In the genomic region with DNA sequence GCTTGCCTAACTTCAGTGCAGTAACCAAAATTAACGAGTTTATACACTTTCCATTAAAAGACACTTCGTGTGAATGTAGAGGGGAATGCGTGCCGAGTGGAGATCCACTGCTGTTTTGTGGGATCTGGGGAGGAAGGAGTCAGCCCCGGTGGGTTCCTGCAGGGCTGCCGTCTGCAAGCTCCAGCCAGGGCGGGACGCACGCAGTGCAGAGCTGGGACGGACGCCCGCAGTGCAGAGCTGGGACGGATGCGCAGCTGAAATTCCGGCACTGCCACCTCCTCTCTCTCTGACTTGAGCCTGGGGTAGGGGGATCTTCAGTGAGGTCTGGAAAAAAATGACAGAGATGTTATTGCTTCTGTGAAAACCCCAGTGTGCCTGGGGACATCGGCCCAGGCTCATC, we compare ENCODE assay signal across 17 cellular contexts. TPM values are rescaled to one million over a fixed set of nuclear protein-coding genes. Genes with fewer than 3 reads are reported as not detected.
DNase-seq lines count a peak whose midpoint lies in the region; ATAC-seq and TF ChIP-seq lines count a peak whose summit lies in the region.
"Had no signal": no experiment of that assay in that cellular context is flagged by ENCODE, and none has a peak within 500 bp of the region (broad histone marks: within the 10 kb centered on the region; RNA-seq: fewer than 3 reads in every experiment).

No MANE protein-coding gene starts in this region.

- H3K4me1 ChIP-seq in KMS-11 (ENCODE audit: low read depth, poor library complexity, severe bottlenecking) (peaks cover 30% of the 10 kb centered on the region), RWPE2 (ENCODE audit: insufficient read depth, poor library complexity, severe bottlenecking) (no peaks in the 10 kb centered on the region), colonic mucosa (no peaks in the 10 kb centered on the region)

- no peaks in the 10 kb centered on the region for H4K20me1 ChIP-seq in KMS-11 (ENCODE audit: insufficient read depth)

- H2AFZ ChIP-seq in KMS-11 (ENCODE audit: low read depth) = no peak overlapping the region

- no peaks in the 10 kb centered on the region for H3K79me2 ChIP-seq in KMS-11 (ENCODE audit: insufficient read depth, low read depth)

- H3K36me3 Mint-ChIP-seq in osteocyte (ENCODE audit: unreplicated experiment) = no peaks in the 10 kb centered on the region

- peaks cover 9% of the 10 kb centered on the region for H3K4me1 Mint-ChIP-seq in osteocyte (ENCODE audit: unreplicated experiment)

- peak overlapping the region; percentile 10; the same call in 1 of the 2 replicates for H3K4me2 ChIP-seq in KMS-11

- DNase-seq in activated effector memory CD4-positive, alpha-beta T cell treated with anti-CD3 and anti-CD28 coated beads, Interleukin-2, amount 50 U/mL, for 16 hours = peak; percentile 57
- no peak for DNase-seq in activated effector memory CD4-positive, alpha-beta T cell treated with Interleukin-2 at 50 U/mL for 16 hours
- DNase-seq in RWPE2 (ENCODE audit: low spot score) = no peak
- no peak for DNase-seq in colonic mucosa
- DNase-seq in osteocyte (ENCODE audit: extremely low spot score, unreplicated experiment) = no peak
- DNase-seq: Calu3; CD4-positive, alpha-beta T cell; DMS79; EL; GDM1; HCEC 1CT; HFFc6 had no signal

- H3K9me3 Mint-ChIP-seq in osteocyte (ENCODE audit: unreplicated experiment) = no peaks in the 10 kb centered on the region
- H3K9me3 Mint-ChIP-seq: CD4-positive, alpha-beta T cell had no signal

- H3K27me3 ChIP-seq in KMS-11 (ENCODE audit: insufficient read depth, low read depth) (peaks cover 22% of the 10 kb centered on the region; the same call in 1 of the 2 replicates), RWPE2 (ENCODE audit: insufficient read depth, poor library complexity, severe bottlenecking) (peaks cover 37% of the 10 kb centered on the region), colonic mucosa (peaks cover 3% of the 10 kb centered on the region)

- H3K4me3 Mint-ChIP-seq in osteocyte (ENCODE audit: unreplicated experiment) = no peak overlapping the region
- H3K4me3 Mint-ChIP-seq: CD4-positive, alpha-beta T cell; HFFc6 had no signal

- H3K9ac ChIP-seq in KMS-11 = no peak overlapping the region
- H3K9ac ChIP-seq in colonic mucosa (ENCODE audit: low read depth in 2 of 2, low read length in 2 of 2) = no peak overlapping the region

- ATAC-seq in RWPE2 (ENCODE audit: low read depth) (peak; percentile 32; the same call in 1 of the 3 replicates), HG02798 (IDR thresholded peaks at IDR 0.05; ENCODE audit: poor library complexity, unreplicated experiment) (no peak), SK-N-SH treated with all-trans-retinoic acid at 6 μM for 48 hours (no peak)
- ATAC-seq: K562 had no signal

- TF ChIP-seq CTCF in KMS-11 (conservative IDR thresholded peaks at IDR 0.05; ENCODE audit: low read depth, low read length) = no peak
- no peak for TF ChIP-seq CTCF in RWPE2 (IDR thresholded peaks at IDR 0.05; ENCODE audit: poor library complexity, severe bottlenecking)
- no peak for TF ChIP-seq CTCF in colonic mucosa (IDR thresholded peaks at IDR 0.05)
- TF ChIP-seq CTCF in osteocyte (IDR thresholded peaks at IDR 0.05) = no peak

- H3K27me3 Mint-ChIP-seq in osteocyte (ENCODE audit: unreplicated experiment) = peaks cover 27% of the 10 kb centered on the region

- H3K9me3 ChIP-seq in RWPE2 (ENCODE audit: severe bottlenecking) (no peaks in the 10 kb centered on the region), colonic mucosa (no peaks in the 10 kb centered on the region)

- no peaks in the 10 kb centered on the region for H3K36me3 ChIP-seq in KMS-11 (ENCODE audit: insufficient read depth)
- no peaks in the 10 kb centered on the region for H3K36me3 ChIP-seq in RWPE2 (ENCODE audit: low read depth)
- H3K36me3 ChIP-seq in colonic mucosa = no peaks in the 10 kb centered on the region

- intact Hi-C loops in colonic mucosa (cut with DNase I) = no loop called here

- H3K27ac ChIP-seq in KMS-11 (no peak overlapping the region), RWPE2 (ENCODE audit: poor library complexity, severe bottlenecking) (no peak overlapping the region), colonic mucosa (no peak overlapping the region)
- H3K27ac ChIP-seq: 22Rv1 had no signal

- H3K4me3 ChIP-seq in KMS-11 (IDR thresholded peaks at IDR 0.05; ENCODE audit: insufficient read depth, low read depth, low read length) = no peak overlapping the region
- H3K4me3 ChIP-seq in RWPE2 (ENCODE audit: severe bottlenecking) = no peak overlapping the region
- H3K4me3 ChIP-seq in colonic mucosa = no peak overlapping the region
- H3K4me3 ChIP-seq: K562 had no signal

- no peak overlapping the region for H3K27ac Mint-ChIP-seq in osteocyte (ENCODE audit: unreplicated experiment)
- H3K27ac Mint-ChIP-seq: CD4-positive, alpha-beta T cell; HFFc6 had no signal

TF ChIP-seq in SK-N-SH treated with all-trans-retinoic acid at 6 μM for 48 hours, 23 proteins besides CTCF, POLR2A, EP300 and RAD21:
- no peak for TF ChIP-seq ARNTL (CRISPR knock-in tag; IDR thresholded peaks at IDR 0.05; ENCODE audit: borderline replicate concordance, low read depth)
- no peak for TF ChIP-seq CSDC2 (CRISPR knock-in tag; IDR thresholded peaks at IDR 0.05)
- TF ChIP-seq ZNF565 (CRISPR knock-in tag; conservative IDR thresholded peaks at IDR 0.05; ENCODE audit: low read depth) = no peak
- no peak for TF ChIP-seq ZFP30 (CRISPR knock-in tag; IDR thresholded peaks at IDR 0.05)
- no peak for TF ChIP-seq ZFP3 (CRISPR knock-in tag; IDR thresholded peaks at IDR 0.05)

RNA-seq across cellular contexts. Expression of a gene that starts 16.5 kb away (rescaled TPM):
- 10 to 100 TPM; 31.9 to 66.3 TPM for total RNA-seq in colonic mucosa
- 49.8 and 50.2 TPM in 2 replicates for total RNA-seq in osteocyte
